2 cellular contexts compared by ENCODE assay signal in genomic region chr12:49806877-49807276, GRCh38.
TF ChIP-seq lines count a peak whose summit lies in the region.

No MANE protein-coding gene starts in this region.

TF ChIP-seq in SK-N-SH, 30 proteins besides CTCF, POLR2A, EP300 and RAD21 (continued from another document):
- TF ChIP-seq RFX5 (IDR thresholded peaks at IDR 0.05; ENCODE audit: low read length) (no peak), USF1 (IDR thresholded peaks at IDR 0.05; ENCODE audit: borderline replicate concordance, low read depth) (no peak), RCOR1 (IDR thresholded peaks at IDR 0.05; ENCODE audit: low read length) (no peak), ZBTB33 (IDR thresholded peaks at IDR 0.05; ENCODE audit: borderline replicate concordance, low read depth) (no peak), GABPA (IDR thresholded peaks at IDR 0.05; ENCODE audit: low read depth) (no peak), USF2 (IDR thresholded peaks at IDR 0.05; ENCODE audit: borderline replicate concordance, low read depth, low read length) (no peak), TAF1 (IDR thresholded peaks at IDR 0.05; ENCODE audit: borderline replicate concordance, low read depth, low read length) (no peak), TCF12 (IDR thresholded peaks at IDR 0.05) (no peak), JUND (IDR thresholded peaks at IDR 0.05) (no peak), YY1 (IDR thresholded peaks at IDR 0.05; ENCODE audit: low read depth) (no peak), FOSL2 (IDR thresholded peaks at IDR 0.05; ENCODE audit: borderline replicate concordance, low read depth) (no peak), SMC3 (IDR thresholded peaks at IDR 0.05; ENCODE audit: low read depth, low read length) (no peak)
- TF ChIP-seq, protein P1, sequence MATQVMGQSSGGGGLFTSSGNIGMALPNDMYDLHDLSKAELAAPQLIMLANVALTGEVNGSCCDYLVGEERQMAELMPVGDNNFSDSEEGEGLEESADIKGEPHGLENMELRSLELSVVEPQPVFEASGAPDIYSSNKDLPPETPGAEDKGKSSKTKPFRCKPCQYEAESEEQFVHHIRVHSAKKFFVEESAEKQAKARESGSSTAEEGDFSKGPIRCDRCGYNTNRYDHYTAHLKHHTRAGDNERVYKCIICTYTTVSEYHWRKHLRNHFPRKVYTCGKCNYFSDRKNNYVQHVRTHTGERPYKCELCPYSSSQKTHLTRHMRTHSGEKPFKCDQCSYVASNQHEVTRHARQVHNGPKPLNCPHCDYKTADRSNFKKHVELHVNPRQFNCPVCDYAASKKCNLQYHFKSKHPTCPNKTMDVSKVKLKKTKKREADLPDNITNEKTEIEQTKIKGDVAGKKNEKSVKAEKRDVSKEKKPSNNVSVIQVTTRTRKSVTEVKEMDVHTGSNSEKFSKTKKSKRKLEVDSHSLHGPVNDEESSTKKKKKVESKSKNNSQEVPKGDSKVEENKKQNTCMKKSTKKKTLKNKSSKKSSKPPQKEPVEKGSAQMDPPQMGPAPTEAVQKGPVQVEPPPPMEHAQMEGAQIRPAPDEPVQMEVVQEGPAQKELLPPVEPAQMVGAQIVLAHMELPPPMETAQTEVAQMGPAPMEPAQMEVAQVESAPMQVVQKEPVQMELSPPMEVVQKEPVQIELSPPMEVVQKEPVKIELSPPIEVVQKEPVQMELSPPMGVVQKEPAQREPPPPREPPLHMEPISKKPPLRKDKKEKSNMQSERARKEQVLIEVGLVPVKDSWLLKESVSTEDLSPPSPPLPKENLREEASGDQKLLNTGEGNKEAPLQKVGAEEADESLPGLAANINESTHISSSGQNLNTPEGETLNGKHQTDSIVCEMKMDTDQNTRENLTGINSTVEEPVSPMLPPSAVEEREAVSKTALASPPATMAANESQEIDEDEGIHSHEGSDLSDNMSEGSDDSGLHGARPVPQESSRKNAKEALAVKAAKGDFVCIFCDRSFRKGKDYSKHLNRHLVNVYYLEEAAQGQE (IDR thresholded peaks at IDR 0.05; ENCODE audit: low read depth, low read length): no peak
- TF ChIP-seq, protein P2, sequence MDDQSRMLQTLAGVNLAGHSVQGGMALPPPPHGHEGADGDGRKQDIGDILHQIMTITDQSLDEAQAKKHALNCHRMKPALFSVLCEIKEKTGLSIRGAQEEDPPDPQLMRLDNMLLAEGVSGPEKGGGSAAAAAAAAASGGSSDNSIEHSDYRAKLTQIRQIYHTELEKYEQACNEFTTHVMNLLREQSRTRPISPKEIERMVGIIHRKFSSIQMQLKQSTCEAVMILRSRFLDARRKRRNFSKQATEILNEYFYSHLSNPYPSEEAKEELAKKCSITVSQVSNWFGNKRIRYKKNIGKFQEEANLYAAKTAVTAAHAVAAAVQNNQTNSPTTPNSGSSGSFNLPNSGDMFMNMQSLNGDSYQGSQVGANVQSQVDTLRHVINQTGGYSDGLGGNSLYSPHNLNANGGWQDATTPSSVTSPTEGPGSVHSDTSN (IDR thresholded peaks at IDR 0.05): no peak

TF ChIP-seq in SK-N-SH treated with all-trans-retinoic acid at 6 μM for 48 hours, 23 proteins besides CTCF, POLR2A, EP300 and RAD21 (continued from another document):
- TF ChIP-seq, protein P3, sequence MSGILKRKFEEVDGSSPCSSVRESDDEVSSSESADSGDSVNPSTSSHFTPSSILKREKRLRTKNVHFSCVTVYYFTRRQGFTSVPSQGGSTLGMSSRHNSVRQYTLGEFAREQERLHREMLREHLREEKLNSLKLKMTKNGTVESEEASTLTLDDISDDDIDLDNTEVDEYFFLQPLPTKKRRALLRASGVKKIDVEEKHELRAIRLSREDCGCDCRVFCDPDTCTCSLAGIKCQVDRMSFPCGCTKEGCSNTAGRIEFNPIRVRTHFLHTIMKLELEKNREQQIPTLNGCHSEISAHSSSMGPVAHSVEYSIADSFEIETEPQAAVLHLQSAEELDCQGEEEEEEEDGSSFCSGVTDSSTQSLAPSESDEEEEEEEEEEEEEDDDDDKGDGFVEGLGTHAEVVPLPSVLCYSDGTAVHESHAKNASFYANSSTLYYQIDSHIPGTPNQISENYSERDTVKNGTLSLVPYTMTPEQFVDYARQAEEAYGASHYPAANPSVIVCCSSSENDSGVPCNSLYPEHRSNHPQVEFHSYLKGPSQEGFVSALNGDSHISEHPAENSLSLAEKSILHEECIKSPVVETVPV (CRISPR knock-in tag; IDR thresholded peaks at IDR 0.05): no peak
- TF ChIP-seq GLIS3 (CRISPR knock-in tag; IDR thresholded peaks at IDR 0.05) (no peak), TCF4 (CRISPR knock-in tag; IDR thresholded peaks at IDR 0.05; ENCODE audit: borderline replicate concordance) (no peak), TSHZ2 (CRISPR knock-in tag; IDR thresholded peaks at IDR 0.05) (no peak), PATZ1 (CRISPR knock-in tag; IDR thresholded peaks at IDR 0.05; ENCODE audit: borderline replicate concordance) (no peak), POU6F1 (CRISPR knock-in tag; IDR thresholded peaks at IDR 0.05; ENCODE audit: borderline replicate concordance, low read depth) (no peak), ISL1 (CRISPR knock-in tag; IDR thresholded peaks at IDR 0.05) (no peak), ZNF8 (CRISPR knock-in tag; IDR thresholded peaks at IDR 0.05) (no peak), ARNTL (CRISPR knock-in tag; IDR thresholded peaks at IDR 0.05; ENCODE audit: borderline replicate concordance, low read depth) (no peak)
